In the genomic region with DNA sequence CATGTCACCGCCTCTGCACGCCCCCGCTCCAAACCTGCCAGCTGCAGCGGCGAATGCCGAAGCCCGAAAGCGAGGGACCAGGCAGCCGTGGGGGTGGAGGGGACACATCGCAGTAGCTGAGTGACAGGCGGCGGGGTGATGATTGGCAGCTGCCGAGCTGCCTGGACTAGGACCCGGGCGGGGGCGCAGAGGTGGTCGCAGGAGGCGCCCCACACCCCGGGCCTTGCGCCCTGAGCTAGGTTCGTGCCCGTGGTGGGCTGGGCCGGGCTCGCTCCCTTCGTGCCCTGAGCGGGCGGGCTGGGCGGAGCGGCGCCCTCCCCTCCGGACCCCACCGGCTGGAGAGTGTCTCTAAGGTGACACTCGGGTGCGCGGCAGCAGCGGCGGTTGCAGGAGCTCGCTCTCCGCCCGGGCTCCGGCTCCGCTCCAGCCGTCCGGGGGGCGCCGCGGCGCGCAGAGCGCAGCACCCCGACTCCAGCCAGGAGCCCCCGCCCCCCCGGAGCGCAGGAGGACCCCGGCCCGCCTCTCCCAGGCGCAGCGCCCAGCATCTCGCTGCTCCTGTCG, we compare ENCODE assay signal across 8 cellular contexts. TPM values are rescaled to one million over a fixed set of nuclear protein-coding genes. Genes with fewer than 3 reads are reported as not detected.
DNase-seq lines count a peak whose midpoint lies in the region; ATAC-seq, FAIRE-seq and TF ChIP-seq lines count a peak whose summit lies in the region.

No MANE protein-coding gene starts in this region.

- no peaks in the 10 kb centered on the region for H3K36me3 ChIP-seq in ovary

- no peak for TF ChIP-seq CTCF in ovary (IDR thresholded peaks at IDR 0.05)

- no peaks in the 10 kb centered on the region for H3K9me3 ChIP-seq in ovary

- H3K27me3 ChIP-seq in ovary = no peaks in the 10 kb centered on the region

- intact Hi-C loops in ovary (cut with DNase I) = no loop called here

- whole genome bisulfite sequencing in ovary, 3 donors = 1 to 2% (median 1%) methylated on average over 49 to 60 of the region's 60 CpGs

- ATAC-seq in esophagus mucosa = peak; percentile 6
- ATAC-seq in GM21528 (IDR thresholded peaks at IDR 0.05; ENCODE audit: low FRiP score, unreplicated experiment) = no peak
- no peak for ATAC-seq in HG03108 (IDR thresholded peaks at IDR 0.05; ENCODE audit: unreplicated experiment)
- ATAC-seq in GM19023 (IDR thresholded peaks at IDR 0.05; ENCODE audit: unreplicated experiment) = no peak

- peak overlapping the region; percentile 5 for H3K4me3 ChIP-seq in ovary

- H3K27ac ChIP-seq in ovary = no peak overlapping the region

- no peak for TF ChIP-seq POLR2A in GM12891 (IDR thresholded peaks at IDR 0.05; ENCODE audit: low read depth, low read length)
- no peak for TF ChIP-seq POLR2A in ovary (IDR thresholded peaks at IDR 0.05)

- DNase-seq in GM12891 (ENCODE audit: insufficient read length, low spot score) (no peak), ovary (no peak), COR-L47 (lab: John Stamatoyannopoulos, UW) (no peak)
- DNase-seq in activated CD4-positive, alpha-beta T cell treated with anti-CD3 and anti-CD28 coated beads for 48 hours = peak; percentile 61

- FAIRE-seq in GM12891 (lab: Jason Lieb, UNC) = peak; percentile 45

- peaks cover 5% of the 10 kb centered on the region for H3K4me1 ChIP-seq in ovary (ENCODE audit: insufficient read depth)

- no peak for TF ChIP-seq EP300 in ovary (IDR thresholded peaks at IDR 0.05)

TF ChIP-seq in GM12891, 5 proteins besides CTCF, POLR2A, EP300 and RAD21:
- TF ChIP-seq POU2F2 (IDR thresholded peaks at IDR 0.05; ENCODE audit: low read depth, low read length) (no peak), POLR2AphosphoS5 (IDR thresholded peaks at IDR 0.05; ENCODE audit: low read depth, low read length) (no peak), PAX5 (IDR thresholded peaks at IDR 0.05; ENCODE audit: insufficient read depth, low read length, severe bottlenecking) (no peak), TAF1 (IDR thresholded peaks at IDR 0.05; ENCODE audit: low read depth, low read length) (no peak), SPI1 (IDR thresholded peaks at IDR 0.05; ENCODE audit: low read depth, low read length) (no peak)

RNA-seq across cellular contexts. Expression of gene DGKZ, which starts 14.6 kb away (rescaled TPM):
- polyA plus RNA-seq in GM12891 (2012; ENCODE audit: low read depth, missing spikeins) = 39.6 TPM
- 31.4 TPM for total RNA-seq in esophagus mucosa
- 10 to 100 TPM; 18.8 to 46.0 (median 29.4) TPM for total RNA-seq in ovary
- polyA plus RNA-seq in ovary = 10 to 100 TPM in 1 of 2 donors, 1 to 10 TPM in 1; 8.9 to 26.1 TPM

RNA-seq across cellular contexts. Expression of gene MDK, which starts 48.8 kb away (rescaled TPM):
- polyA plus RNA-seq in GM12891 (2012; ENCODE audit: low read depth, missing spikeins) = 2.5 TPM
- total RNA-seq in esophagus mucosa (40.9 TPM), ovary (100 to 1,000 TPM; 282 to 634 (median 411) TPM)
- 100 to 1,000 TPM; 211 to 509 TPM for polyA plus RNA-seq in ovary

RNA-seq across cellular contexts. Expression of gene CREB3L1, which starts 55.2 kb away (rescaled TPM):
- 2.6 TPM for polyA plus RNA-seq in GM12891 (2012; ENCODE audit: low read depth, missing spikeins)
- total RNA-seq in esophagus mucosa (0.64 TPM), ovary (10 to 100 TPM in 3 of 7 donors, 1 to 10 TPM in 4; 1.7 to 63.0 (median 5.2) TPM)
- 10 to 100 TPM in 1 of 2 donors, 1 to 10 TPM in 1; 7.5 to 25.9 TPM for polyA plus RNA-seq in ovary

RNA-seq across cellular contexts. Expression of gene CHRM4, which starts 58.9 kb away (rescaled TPM):
- 0.22 TPM for polyA plus RNA-seq in GM12891 (2012; ENCODE audit: low read depth, missing spikeins)
- total RNA-seq in esophagus mucosa (0.12 TPM), ovary (under 1 TPM in 5 of 7 donors, not detected in 2; 0.18 to 0.42 (median 0.23) TPM)
- polyA plus RNA-seq in ovary = under 1 TPM in 1 of 2 donors, not detected in 1; 0.16 TPM
